Comparison of ENCODE assay signal across 8 cellular contexts in the genomic region with DNA sequence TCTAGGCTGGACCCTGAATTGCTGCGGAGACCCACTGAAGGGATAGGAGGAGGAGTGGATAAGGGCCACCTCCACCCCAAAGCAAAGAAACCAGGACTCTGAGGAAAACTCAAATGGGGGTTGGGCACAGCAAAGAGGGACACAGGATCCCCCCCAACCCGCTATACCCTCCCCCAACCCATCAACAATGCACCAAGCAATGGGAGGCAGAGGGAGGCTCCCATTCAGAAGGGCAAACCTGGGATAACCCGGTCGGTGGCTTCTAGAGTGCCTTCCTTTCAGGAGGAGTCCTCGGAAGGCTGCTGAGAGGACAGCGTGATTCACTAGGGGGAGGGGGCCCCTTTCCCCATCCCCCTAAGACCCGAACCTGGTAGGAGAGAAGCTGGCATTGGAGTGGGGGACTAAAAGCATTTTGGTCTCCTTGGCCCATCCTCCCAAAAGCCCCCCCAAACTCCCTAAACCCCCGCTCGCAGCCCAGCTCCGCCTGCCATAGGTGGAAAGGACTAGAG. TPM values are rescaled to one million over a fixed set of nuclear protein-coding genes. Genes with fewer than 3 reads are reported as not detected.
DNase-seq lines count a peak whose midpoint lies in the region; ATAC-seq and TF ChIP-seq lines count a peak whose summit lies in the region.

No MANE protein-coding gene starts in this region.

- intact Hi-C loops in gastrocnemius medialis (cut with DNase I; ENCODE audit: low total_unique reads), result loop anchor here (10.0 kb wide), 1 partner anchor 1494 kb away; a partner anchor contains a TSS

- H3K4me3 ChIP-seq in GM23248 (peak overlapping the region; percentile 96), SU-DHL-6 (ENCODE audit: insufficient read depth, low read length, poor library complexity, severe bottlenecking) (peak overlapping the region; percentile 97), fibroblast of the aortic adventitia (ENCODE audit: low read depth, low read length) (peak overlapping the region; percentile 93), gastrocnemius medialis (peak overlapping the region; percentile 89 to 96 (median 93))

- H3K4me2 ChIP-seq in GM23248 (ENCODE audit: unreplicated experiment) (peak overlapping the region; percentile 89), SU-DHL-6 (ENCODE audit: low read depth, low read length, poor library complexity, severe bottlenecking) (peak overlapping the region; percentile 77)

- H3K36me3 ChIP-seq in GM23248 (ENCODE audit: low read depth) (no peaks in the 10 kb centered on the region), SU-DHL-6 (ENCODE audit: low read length) (no peaks in the 10 kb centered on the region), gastrocnemius medialis (no peaks in the 10 kb centered on the region)

- H3K27me3 ChIP-seq in GM23248 (replicated peaks; ENCODE audit: insufficient read depth) (no peaks in the 10 kb centered on the region), SU-DHL-6 (ENCODE audit: low read length) (no peaks in the 10 kb centered on the region), gastrocnemius medialis (no peaks in the 10 kb centered on the region)

- H3K27ac ChIP-seq in GM23248 (peak overlapping the region; percentile 100), SU-DHL-6 (ENCODE audit: low read depth, low read length) (peak overlapping the region; percentile 98), gastrocnemius medialis (peak overlapping the region; percentile 96 to 99 (median 98))

- H2AFZ ChIP-seq in GM23248 (no peak overlapping the region), SU-DHL-6 (ENCODE audit: low read depth, low read length, severe bottlenecking) (no peak overlapping the region)

- DNase-seq in GM23248 (peak; percentile 66), fibroblast of the aortic adventitia (ENCODE audit: low read depth) (no peak), gastrocnemius medialis (peak in 1 of 2 donors; percentile 41), KBM-7 (no peak), GF-D8 (lab: John Stamatoyannopoulos, UW) (no peak)

- H3K4me1 ChIP-seq in GM23248 (ENCODE audit: insufficient read depth), result peaks cover 63% of the 10 kb centered on the region
- peaks cover 71 to 74% of the 10 kb centered on the region in 2 donors for H3K4me1 ChIP-seq in gastrocnemius medialis

- no peak for TF ChIP-seq POLR2A in gastrocnemius medialis (IDR thresholded peaks at IDR 0.05)

- ATAC-seq in gastrocnemius medialis (no peak), GM18873 (IDR thresholded peaks at IDR 0.05; ENCODE audit: low FRiP score, unreplicated experiment) (no peak), GM19395 (IDR thresholded peaks at IDR 0.05; ENCODE audit: unreplicated experiment) (no peak)

- no peaks in the 10 kb centered on the region for H3K9me3 ChIP-seq in GM23248 (ENCODE audit: low read depth)
- H3K9me3 ChIP-seq in SU-DHL-6 (ENCODE audit: insufficient read depth, low read length), result no peaks in the 10 kb centered on the region
- no peaks in the 10 kb centered on the region for H3K9me3 ChIP-seq in gastrocnemius medialis

- peaks cover 46% of the 10 kb centered on the region for H3F3A ChIP-seq in GM23248 (ENCODE audit: insufficient read depth)
- H3F3A ChIP-seq in SU-DHL-6 (ENCODE audit: insufficient read depth), result peaks cover 43% of the 10 kb centered on the region

- TF ChIP-seq CTCF in SU-DHL-6 (IDR thresholded peaks at IDR 0.05; ENCODE audit: insufficient read depth, low read length, poor library complexity, severe bottlenecking) (no peak), fibroblast of the aortic adventitia (IDR thresholded peaks at IDR 0.05; ENCODE audit: insufficient read depth, low read length) (no peak), gastrocnemius medialis (IDR thresholded peaks at IDR 0.05 in 4 of 5, conservative IDR thresholded peaks at IDR 0.05 in 1 of 5) (no peak)

- WGBS in GM23248 (ENCODE audit: low coverage in 1 of 2, low lambda C conversion rate in 2 of 2, missing lambda C conversion rate in 2 of 2), 2 experiments, result 0 to 2% methylated on average over 10 of the region's 10 CpGs

- H3K9ac ChIP-seq in GM23248, result peak overlapping the region; percentile 100
- peak overlapping the region; percentile 98 for H3K9ac ChIP-seq in SU-DHL-6 (ENCODE audit: low read length)

- H3K79me2 ChIP-seq in GM23248 (ENCODE audit: insufficient read depth) (peaks cover 63% of the 10 kb centered on the region), SU-DHL-6 (ENCODE audit: insufficient read depth, low read length) (peaks cover 63% of the 10 kb centered on the region)

- H3K9me2 ChIP-seq in GM23248 (ENCODE audit: insufficient read depth), result no peaks in the 10 kb centered on the region
- no peaks in the 10 kb centered on the region for H3K9me2 ChIP-seq in SU-DHL-6 (replicated peaks; ENCODE audit: insufficient read depth, low read length)

- H4K20me1 ChIP-seq in GM23248 (ENCODE audit: insufficient read depth) (peaks cover 18% of the 10 kb centered on the region; the same call in 1 of the 2 replicates), SU-DHL-6 (ENCODE audit: low read depth, low read length) (peaks cover 4% of the 10 kb centered on the region; the same call in 1 of the 2 replicates)

- in situ Hi-C loops in GM23248 (cut with MboI), result no loop called here
- in situ Hi-C loops in gastrocnemius medialis (cut with MboI; ENCODE audit: low sequenced_read_pairs in 4 of 4), result loop anchor here in 1 of 4 donors (25.0 kb wide), 1 partner anchor 387 kb away; a partner anchor contains a TSS
- in situ Hi-C loops in KBM-7 (cut with MboI; ENCODE audit: low pct_unique_long_range_greater_than_20kb, low sequenced_read_pairs), result no loop called here

RNA-seq across cellular contexts. Expression of a gene that starts 1.3 kb away (rescaled TPM):
- 22.3 and 23.6 TPM in 2 replicates for total RNA-seq in GM23248 (2014; rRNA removed; shearing (Covaris generic))
- polyA plus RNA-seq in GM23248 (2016; fragmentation: Nextera tagmentation; extraction: Ambion mirVana), result 32.1 and 34.1 TPM in 2 replicates
- total RNA-seq in fibroblast of the aortic adventitia (ENCODE audit: low replicate concordance) (6.0 and 11.6 TPM in 2 replicates), gastrocnemius medialis (100 to 1,000 TPM; 129 to 260 (median 168) TPM)
